ENCODE assay signal across 9 cellular contexts in genomic region chr2:40844353-40845277, GRCh38.
DNase-seq lines count a peak whose midpoint lies in the region; ATAC-seq and TF ChIP-seq lines count a peak whose summit lies in the region.
"Had no signal": no experiment of that assay in that cellular context is flagged by ENCODE, and none has a peak within 500 bp of the region (broad histone marks: within the 10 kb centered on the region; RNA-seq: fewer than 3 reads in every experiment).

No MANE protein-coding gene starts in this region.

- H3K4me3 ChIP-seq in WI38 (ENCODE audit: low read depth, low read length) (peak overlapping the region; percentile 34), mesenchymal stem cell (ENCODE audit: insufficient read depth in 1 of 2, low read depth in 1 of 2, low read length in 2 of 2) (no peak overlapping the region)
- H3K4me3 ChIP-seq: adrenal gland had no signal

- no peak overlapping the region for H2BK120ac ChIP-seq in mesenchymal stem cell (ENCODE audit: low read depth, low read length)

- no peak overlapping the region for H2BK5ac ChIP-seq in mesenchymal stem cell (ENCODE audit: low read depth, low read length, poor library complexity, severe bottlenecking)

- H4K91ac ChIP-seq in mesenchymal stem cell (ENCODE audit: low read length) = no peak overlapping the region

- no peak overlapping the region for H2AK5ac ChIP-seq in mesenchymal stem cell (ENCODE audit: low read length, severe bottlenecking)

- H3K4me2 ChIP-seq in mesenchymal stem cell (ENCODE audit: low read length, poor library complexity, severe bottlenecking) = no peak overlapping the region

- no peaks in the 10 kb centered on the region for H3K36me3 ChIP-seq in mesenchymal stem cell (ENCODE audit: control insufficient read depth in 1 of 2, insufficient read depth in 2 of 2, low read depth in 1 of 2, low read length in 2 of 2)
- H3K36me3 ChIP-seq: adrenal gland had no signal

- TF ChIP-seq RAD21 in Ishikawa (IDR thresholded peaks at IDR 0.05; ENCODE audit: low read depth) = peak; percentile 31; the same call in 1 of the 2 replicates

- TF ChIP-seq CTCF in WI38 (IDR thresholded peaks at IDR 0.05; ENCODE audit: low read depth, low read length) = no peak

- no peak overlapping the region for H3K9ac ChIP-seq in mesenchymal stem cell (ENCODE audit: low read length)

- no peaks in the 10 kb centered on the region for H3K27me3 ChIP-seq in mesenchymal stem cell (ENCODE audit: control insufficient read depth in 1 of 2, insufficient read depth in 1 of 2, low read length in 2 of 2)
- H3K27me3 ChIP-seq: adrenal gland had no signal

- WGBS in mesenchymal stem cell = 53% methylated on average over 6 of the region's 8 CpGs

- no peak overlapping the region for H3K14ac ChIP-seq in mesenchymal stem cell (ENCODE audit: low read length in 2 of 2)

- TF ChIP-seq EP300 in Ishikawa (IDR thresholded peaks at IDR 0.05; ENCODE audit: borderline replicate concordance) = no peak

- no peaks in the 10 kb centered on the region for H3K79me1 ChIP-seq in mesenchymal stem cell (replicated peaks; ENCODE audit: low read length, poor library complexity, severe bottlenecking)

- H3K23ac ChIP-seq in mesenchymal stem cell (ENCODE audit: low read length in 2 of 2) = no peak overlapping the region

- ATAC-seq in GM19023 (IDR thresholded peaks at IDR 0.05; ENCODE audit: unreplicated experiment) (peak; percentile 58), GM19324 (IDR thresholded peaks at IDR 0.05; ENCODE audit: low FRiP score, unreplicated experiment) (no peak)

- no peak overlapping the region for H3K18ac ChIP-seq in mesenchymal stem cell (ENCODE audit: low read depth in 1 of 2, low read length in 2 of 2)

- H2BK15ac ChIP-seq in mesenchymal stem cell (ENCODE audit: low read depth, poor library complexity, severe bottlenecking) = no peak overlapping the region

- H2BK12ac ChIP-seq in mesenchymal stem cell (ENCODE audit: low read length in 2 of 2) = no peak overlapping the region

- no peaks in the 10 kb centered on the region for H3K9me3 ChIP-seq in mesenchymal stem cell (ENCODE audit: control insufficient read depth, low read length)
- H3K9me3 ChIP-seq: adrenal gland had no signal

- no peak overlapping the region for H3K4ac ChIP-seq in mesenchymal stem cell (ENCODE audit: low read depth in 1 of 2, low read length in 2 of 2)

- DNase-seq in mesenchymal stem cell (peak; percentile 13), CD1c-positive myeloid dendritic cell (ENCODE audit: extremely low spot score) (no peak), NK-92 (lab: John Stamatoyannopoulos, UW; ENCODE audit: unreplicated experiment) (no peak)
- DNase-seq: activated CD4-positive, alpha-beta T cell treated with anti-CD3 and anti-CD28 coated beads for 4 hours; adrenal gland had no signal

- H3K27ac ChIP-seq in mesenchymal stem cell (ENCODE audit: low read length, poor library complexity, severe bottlenecking) = no peak overlapping the region
- H3K27ac ChIP-seq: adrenal gland had no signal

- H3K4me1 ChIP-seq in mesenchymal stem cell (ENCODE audit: control insufficient read depth, insufficient read depth, low read depth, low read length) = no peaks in the 10 kb centered on the region
- H3K4me1 ChIP-seq: adrenal gland had no signal

- H4K8ac ChIP-seq in mesenchymal stem cell (ENCODE audit: low read length) = no peak overlapping the region

- H2AFZ ChIP-seq in mesenchymal stem cell (ENCODE audit: low read depth, low read length) = no peak overlapping the region

TF ChIP-seq in Ishikawa, 13 proteins besides CTCF, POLR2A, EP300 and RAD21:
- TF ChIP-seq USF1 (IDR thresholded peaks at IDR 0.05) (no peak), REST (IDR thresholded peaks at IDR 0.05; ENCODE audit: low read depth) (no peak), TEAD4 (IDR thresholded peaks at IDR 0.05) (no peak), CEBPB (IDR thresholded peaks at IDR 0.05) (no peak), YY1 (IDR thresholded peaks at IDR 0.05; ENCODE audit: low read depth) (no peak), EGR1 (IDR thresholded peaks at IDR 0.05) (no peak)
